ENCODE assay signal across 23 cellular contexts in the genomic region with DNA sequence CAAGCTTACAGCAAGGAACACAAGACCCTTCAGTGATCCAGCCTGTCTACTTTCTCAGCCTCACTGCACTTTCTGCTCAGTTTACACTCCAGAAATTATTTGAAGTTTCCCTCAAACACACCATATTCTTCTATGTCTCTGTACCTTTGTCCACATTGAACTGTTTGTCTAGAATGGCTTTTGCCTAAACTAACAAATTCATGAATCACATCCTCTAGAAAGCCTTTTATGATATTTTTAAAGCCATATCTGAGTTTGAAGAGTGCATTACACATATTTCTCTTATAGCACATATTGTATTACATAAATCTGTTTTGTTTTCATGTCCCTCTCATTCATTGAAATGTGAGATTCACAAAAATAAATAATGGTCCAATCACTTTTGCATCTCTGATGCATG.
DNase-seq lines count a peak whose midpoint lies in the region; ATAC-seq, FAIRE-seq and TF ChIP-seq lines count a peak whose summit lies in the region.
"Had no signal": no experiment of that assay in that cellular context is flagged by ENCODE, and none has a peak within 500 bp of the region (broad histone marks: within the 10 kb centered on the region; RNA-seq: fewer than 3 reads in every experiment).

No MANE protein-coding gene starts in this region.

- FAIRE-seq in K562 (lab: Jason Lieb, UNC), result peak; percentile 15
- FAIRE-seq: A549, D721Med, G401.6, GM12878, GM12892, GM18507 had no signal

- H3K79me2 ChIP-seq in K562 (ENCODE audit: control insufficient read depth, insufficient read depth, low read length) (no peaks in the 10 kb centered on the region), GM23248 (ENCODE audit: insufficient read depth) (no peaks in the 10 kb centered on the region)

- no peak for TF ChIP-seq EP300 in K562 (IDR thresholded peaks at IDR 0.05; ENCODE audit: low read length)

- in situ Hi-C loops in K562 (cut with MboI) (no loop called here), GM23248 (cut with MboI) (no loop called here)

- POLR2A ChIA-PET in K562 (lab: Yijun Ruan, JAX), result no interaction called here

- DNase-seq in NCI-H82 (lab: John Stamatoyannopoulos, UW) (peak; percentile 53), NCI-H82 treated with DMSO at 0.1 percent for 48 hours (lab: John Stamatoyannopoulos, UW; ENCODE audit: unreplicated experiment) (no peak), LHCN-M2 (ENCODE audit: low read depth) (peak; percentile 34), K562 (ENCODE audit: extremely low read depth in 1 of 4, low spot score in 3 of 4) (no peak), GM23248 (no peak), NCI-H510A (lab: John Stamatoyannopoulos, UW) (no peak)
- DNase-seq in activated CD4-positive, alpha-beta T cell treated with anti-CD3 and anti-CD28 coated beads, Interleukin-2, amount 50 U/mL, for 1 hour, result no peak
- DNase-seq: AML-193; Caco-2; Calu3; CD4-positive, alpha-beta T cell; CD8-positive, alpha-beta T cell; DMS79 treated with DMSO at 0.1 percent for 48 hours; GF-D8 had no signal

- no peak for TF ChIP-seq CTCF in K562 (IDR thresholded peaks at IDR 0.05 in 2 of 3, conservative IDR thresholded peaks at IDR 0.05 in 1 of 3; ENCODE audit: insufficient read depth in 2 of 3, low read depth in 1 of 3, low read length in 3 of 3)

- no peak overlapping the region for H2AFZ ChIP-seq in K562 (ENCODE audit: low read depth, low read length)
- H2AFZ ChIP-seq in GM23248, result no peak overlapping the region

- TF ChIP-seq POLR2A in K562 (conservative IDR thresholded peaks at IDR 0.05), result no peak

- H3K27ac ChIP-seq in K562 (ENCODE audit: extremely low read depth, low read depth, low read length) (no peak overlapping the region), GM23248 (no peak overlapping the region)
- H3K27ac ChIP-seq: 22Rv1; A549; BLaER1 treated with 17β-estradiol and CSF1 and Interleukin-3, amounts not matched to agents 10 nM and 100 nM; C4-2B had no signal

- no peaks in the 10 kb centered on the region for H3K4me1 ChIP-seq in K562 (replicated peaks in 1 of 2; ENCODE audit: control insufficient read depth in 2 of 2, insufficient read depth in 2 of 2, low read length in 2 of 2)
- no peaks in the 10 kb centered on the region for H3K4me1 ChIP-seq in GM23248 (ENCODE audit: insufficient read depth)
- H3K4me1 ChIP-seq: A549, Caco-2 had no signal

- no peaks in the 10 kb centered on the region for H3K36me3 ChIP-seq in K562 (ENCODE audit: control insufficient read depth, insufficient read depth, low read length)
- H3K36me3 ChIP-seq in GM23248 (ENCODE audit: low read depth), result no peaks in the 10 kb centered on the region
- H3K36me3 ChIP-seq: BLaER1 treated with 17β-estradiol and CSF1 and Interleukin-3, amounts not matched to agents 10 nM and 100 nM had no signal

- H3K9me3 ChIP-seq in K562 (replicated peaks; ENCODE audit: control insufficient read depth, insufficient read depth, low read depth, low read length), result no peaks in the 10 kb centered on the region; the same call in 1 of the 2 replicates
- H3K9me3 ChIP-seq in GM23248 (ENCODE audit: low read depth), result no peaks in the 10 kb centered on the region
- H3K9me3 ChIP-seq: A549; BLaER1 treated with 17β-estradiol and CSF1 and Interleukin-3, amounts not matched to agents 10 nM and 100 nM; Caco-2 had no signal

- intact Hi-C loops in K562 (cut with micrococcal nuclease), result no loop called here

- H3F3A ChIP-seq in GM23248 (ENCODE audit: insufficient read depth), result no peaks in the 10 kb centered on the region

- no TSS peak for BruUV-seq in K562 (replicated peaks; lab: Mats Ljungman, UMichigan)

- H3K27me3 ChIP-seq in K562 (ENCODE audit: control insufficient read depth in 2 of 2, insufficient read depth in 2 of 2, low read length in 2 of 2) (no peaks in the 10 kb centered on the region), GM23248 (replicated peaks; ENCODE audit: insufficient read depth) (no peaks in the 10 kb centered on the region)
- H3K27me3 ChIP-seq: BLaER1 treated with 17β-estradiol and CSF1 and Interleukin-3, amounts not matched to agents 10 nM and 100 nM had no signal

- H3K4me3 ChIP-seq in K562 (no peak overlapping the region), GM23248 (no peak overlapping the region)
- H3K4me3 ChIP-seq: A549; BLaER1 treated with 17β-estradiol and CSF1 and Interleukin-3, amounts not matched to agents 10 nM and 100 nM; GM12878 had no signal

- no peak overlapping the region for H3K9ac ChIP-seq in K562 (ENCODE audit: insufficient read depth in 1 of 2, low read depth in 2 of 2, low read length in 2 of 2)
- no peak overlapping the region for H3K9ac ChIP-seq in GM23248
- H3K9ac ChIP-seq: BLaER1 treated with 17β-estradiol and CSF1 and Interleukin-3, amounts not matched to agents 10 nM and 100 nM had no signal

- ATAC-seq in K562, result no peak
- ATAC-seq: A549; CD8-positive, alpha-beta T cell; GM12878 had no signal

- CTCF ChIA-PET in K562 (lab: Yijun Ruan, JAX; ENCODE audit: low intra/inter-chr PET ratio), result no interaction called here

- no peak for TF ChIP-seq RAD21 in K562 (CRISPR knock-in tag; conservative IDR thresholded peaks at IDR 0.05 in 1 of 2, IDR thresholded peaks at IDR 0.05 in 1 of 2)

- no peaks in the 10 kb centered on the region for H3K9me2 ChIP-seq in GM23248 (ENCODE audit: insufficient read depth)

- H4K20me1 ChIP-seq in K562 (replicated peaks; ENCODE audit: control insufficient read depth, insufficient read depth, low read length) (no peaks in the 10 kb centered on the region), GM23248 (ENCODE audit: insufficient read depth) (no peaks in the 10 kb centered on the region)
- H4K20me1 ChIP-seq: BLaER1 treated with 17β-estradiol and CSF1 and Interleukin-3, amounts not matched to agents 10 nM and 100 nM had no signal

- H3K9me1 ChIP-seq in K562 (ENCODE audit: control insufficient read depth, insufficient read depth, low read length), result no peaks in the 10 kb centered on the region

- H3K4me2 ChIP-seq in K562 (ENCODE audit: insufficient read depth, low read length) (no peak overlapping the region), GM23248 (ENCODE audit: unreplicated experiment) (no peak overlapping the region)
- H3K4me2 ChIP-seq: A549; BLaER1 treated with 17β-estradiol and CSF1 and Interleukin-3, amounts not matched to agents 10 nM and 100 nM had no signal

TF ChIP-seq in K562, 482 proteins besides CTCF, POLR2A, EP300 and RAD21:
- TF ChIP-seq, protein P1, sequence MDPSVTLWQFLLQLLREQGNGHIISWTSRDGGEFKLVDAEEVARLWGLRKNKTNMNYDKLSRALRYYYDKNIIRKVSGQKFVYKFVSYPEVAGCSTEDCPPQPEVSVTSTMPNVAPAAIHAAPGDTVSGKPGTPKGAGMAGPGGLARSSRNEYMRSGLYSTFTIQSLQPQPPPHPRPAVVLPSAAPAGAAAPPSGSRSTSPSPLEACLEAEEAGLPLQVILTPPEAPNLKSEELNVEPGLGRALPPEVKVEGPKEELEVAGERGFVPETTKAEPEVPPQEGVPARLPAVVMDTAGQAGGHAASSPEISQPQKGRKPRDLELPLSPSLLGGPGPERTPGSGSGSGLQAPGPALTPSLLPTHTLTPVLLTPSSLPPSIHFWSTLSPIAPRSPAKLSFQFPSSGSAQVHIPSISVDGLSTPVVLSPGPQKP (CRISPR knock-in tag; IDR thresholded peaks at IDR 0.05), result no peak
- TF ChIP-seq, protein P2, sequence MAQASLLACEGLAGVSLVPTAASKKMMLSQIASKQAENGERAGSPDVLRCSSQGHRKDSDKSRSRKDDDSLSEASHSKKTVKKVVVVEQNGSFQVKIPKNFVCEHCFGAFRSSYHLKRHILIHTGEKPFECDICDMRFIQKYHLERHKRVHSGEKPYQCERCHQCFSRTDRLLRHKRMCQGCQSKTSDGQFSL (CRISPR knock-in tag; IDR thresholded peaks at IDR 0.05), result no peak
- TF ChIP-seq, protein P2 (tag; IDR thresholded peaks at IDR 0.05), result no peak
- TF ChIP-seq RHOXF2B (CRISPR knock-in tag; conservative IDR thresholded peaks at IDR 0.05) (no peak), ZNF561 (CRISPR knock-in tag; conservative IDR thresholded peaks at IDR 0.05) (no peak), POLR3A (IDR thresholded peaks at IDR 0.05; ENCODE audit: borderline replicate concordance, extremely low read depth, insufficient read depth, insufficient read length) (no peak), TCF3 (CRISPR knock-in tag; IDR thresholded peaks at IDR 0.05) (no peak), MYNN (IDR thresholded peaks at IDR 0.05) (no peak), MYNN (CRISPR knock-in tag; IDR thresholded peaks at IDR 0.05) (no peak)

Comparison
In these comparisons a context has a peak if more than half of its experiments do, and no peak if none do; other contexts are left out.
1. DNase-seq: peak in NCI-H82 (single experiment) and LHCN-M2 (single experiment); none in NCI-H82 treated with DMSO at 0.1 percent for 48 hours (single experiment), K562 (0 of 4), activated CD4-positive, alpha-beta T cell treated with anti-CD3 and anti-CD28 coated beads, Interleukin-2, amount 50 U/mL, for 1 hour (single experiment), GM23248 (single experiment) and NCI-H510A (single experiment).